ENCODE assay signal across 1 cellular context in the genomic region with DNA sequence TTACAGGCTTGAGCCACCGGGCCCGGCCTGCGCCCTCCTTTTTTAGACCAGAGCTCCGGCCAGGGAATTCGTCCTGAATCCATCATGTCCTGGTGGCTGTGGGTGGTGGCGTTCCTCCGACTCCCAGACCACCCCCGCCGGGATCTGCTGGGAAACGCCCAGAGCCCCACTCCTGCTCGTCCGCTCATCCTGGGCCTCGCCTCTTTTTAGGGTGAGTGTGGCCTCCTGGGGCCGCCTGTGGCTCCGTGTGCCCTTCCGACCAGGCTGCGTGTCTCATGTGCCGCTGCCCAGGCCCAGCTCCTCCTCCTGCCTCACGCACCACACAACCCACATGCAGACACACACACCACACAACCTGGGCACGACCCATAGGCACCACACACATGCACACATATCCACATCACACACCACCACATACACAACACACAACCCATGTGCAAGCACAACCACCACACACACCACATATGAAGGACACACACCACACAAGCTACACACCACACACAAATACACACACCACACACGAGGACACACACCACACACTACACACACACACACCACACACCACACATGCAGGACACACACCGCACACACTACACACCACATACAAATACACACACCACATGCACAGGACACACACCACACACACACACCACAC.
TF ChIP-seq lines count a peak whose summit lies in the region.

No MANE protein-coding gene starts in this region.

TF ChIP-seq in H1, 55 proteins besides CTCF, POLR2A, EP300 and RAD21:
- no peak for TF ChIP-seq ASH2L (IDR thresholded peaks at IDR 0.05; ENCODE audit: low read length)
- no peak for TF ChIP-seq RFX5 (IDR thresholded peaks at IDR 0.05; ENCODE audit: borderline replicate concordance, low read depth, low read length)
- TF ChIP-seq EZH2 (IDR thresholded peaks at IDR 0.05; ENCODE audit: low read depth, low read length, severe bottlenecking) = no peak
- TF ChIP-seq CEBPB (IDR thresholded peaks at IDR 0.05; ENCODE audit: low read depth, low read length) = no peak
- TF ChIP-seq SP4 (IDR thresholded peaks at IDR 0.05; ENCODE audit: low read length) = no peak
- TF ChIP-seq TAF7 (optimal IDR thresholded peaks at IDR 0.05; ENCODE audit: borderline replicate concordance, low read depth, low read length) = no peak
- no peak for TF ChIP-seq CHD7 (IDR thresholded peaks at IDR 0.05; ENCODE audit: insufficient replicate concordance, low read length)
- TF ChIP-seq SP2 (IDR thresholded peaks at IDR 0.05; ENCODE audit: low read length) = no peak
